Comparison of ENCODE assay signal across 8 cellular contexts in the genomic region with DNA sequence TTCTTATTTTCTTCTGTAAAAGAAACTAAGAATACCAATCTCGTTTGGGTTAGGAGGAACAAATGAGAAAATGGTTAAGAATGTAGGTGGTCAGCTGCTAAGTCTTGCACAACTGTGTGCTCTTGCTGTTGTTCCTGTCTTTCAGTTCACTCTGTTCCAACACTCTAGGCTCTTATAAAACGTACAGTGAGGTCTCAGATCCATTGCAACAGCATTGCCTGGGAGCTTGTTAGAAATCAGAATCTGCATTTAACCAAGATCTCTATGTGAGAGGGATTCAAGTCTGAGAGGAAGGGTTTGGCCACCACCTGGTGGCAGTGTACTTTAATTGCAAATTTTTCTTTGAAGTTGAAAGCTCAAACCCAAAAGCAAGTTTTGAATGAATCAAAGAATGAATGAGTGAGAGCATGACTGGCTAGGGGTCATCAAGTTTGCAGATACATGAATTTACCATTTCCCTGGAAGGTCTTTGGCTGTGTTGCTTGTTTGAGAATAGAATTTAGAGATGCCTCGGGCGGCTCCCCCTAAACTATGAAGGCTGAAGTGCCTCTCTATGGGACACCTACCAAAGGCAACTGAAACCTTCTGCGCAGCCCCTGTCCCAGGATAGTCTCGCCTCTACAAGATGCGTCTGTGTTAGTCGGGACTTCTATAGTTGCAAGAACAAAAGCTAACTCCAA. TPM values are rescaled to one million over a fixed set of nuclear protein-coding genes. Genes with fewer than 3 reads are reported as not detected.
DNase-seq lines count a peak whose midpoint lies in the region; ATAC-seq and TF ChIP-seq lines count a peak whose summit lies in the region.

No MANE protein-coding gene starts in this region.

- DNase-seq in D341Med (ENCODE audit: low spot score): peak; percentile 54
- DNase-seq in HFFc6: peak; percentile 51
- peak; percentile 77 for DNase-seq in RKO (ENCODE audit: low spot score)
- peak; percentile 72 for DNase-seq in astrocyte of the hippocampus (ENCODE audit: low read depth, low spot score)
- DNase-seq in hepatocyte (ENCODE audit: low spot score): peak; percentile 78
- DNase-seq in smooth muscle cell (lab: John Stamatoyannopoulos, UW; ENCODE audit: unreplicated experiment): no peak
- no peak for DNase-seq in NK-92 treated with Interleukin-12 subunit alpha and Interleukin-12 subunit beta, amount 100 ng/mL, for 24 hours (lab: John Stamatoyannopoulos, UW)

- H3K27ac ChIP-seq in hepatocyte (peak overlapping the region; percentile 57), smooth muscle cell (ENCODE audit: low read depth) (peak overlapping the region; percentile 69)

- H3K9ac ChIP-seq in smooth muscle cell (ENCODE audit: low read depth): no peak overlapping the region

- 73% methylated on average over 8 of the region's 8 CpGs for WGBS in hepatocyte (ENCODE audit: low lambda C conversion rate, missing lambda C conversion rate)
- 71% methylated on average over 8 of the region's 8 CpGs for WGBS in smooth muscle cell (ENCODE audit: low lambda C conversion rate)

- H3F3A ChIP-seq in smooth muscle cell (ENCODE audit: low read depth): no peaks in the 10 kb centered on the region

- H3K4me2 ChIP-seq in hepatocyte: peak overlapping the region; percentile 76
- peak overlapping the region; percentile 78 for H3K4me2 ChIP-seq in smooth muscle cell

- H3K36me3 ChIP-seq in hepatocyte (replicated peaks; ENCODE audit: insufficient read depth, low read depth) (no peaks in the 10 kb centered on the region), smooth muscle cell (ENCODE audit: low read depth) (no peaks in the 10 kb centered on the region)

- no peaks in the 10 kb centered on the region for H3K9me3 Mint-ChIP-seq in HFFc6

- H3K9me2 ChIP-seq in hepatocyte (replicated peaks; ENCODE audit: insufficient read depth): no peaks in the 10 kb centered on the region

- H3K4me1 Mint-ChIP-seq in HFFc6 (ENCODE audit: low read depth): peaks cover 16% of the 10 kb centered on the region

- no peaks in the 10 kb centered on the region for H3K36me3 Mint-ChIP-seq in HFFc6 (ENCODE audit: low read depth)

- peaks cover 17% of the 10 kb centered on the region for H3K4me1 ChIP-seq in hepatocyte (ENCODE audit: insufficient read depth)
- H3K4me1 ChIP-seq in smooth muscle cell (ENCODE audit: low read depth): no peaks in the 10 kb centered on the region

- H3K27me3 ChIP-seq in hepatocyte (no peaks in the 10 kb centered on the region), smooth muscle cell (ENCODE audit: low read depth) (peaks cover 4% of the 10 kb centered on the region)

- no peaks in the 10 kb centered on the region for H3K79me2 ChIP-seq in hepatocyte
- no peaks in the 10 kb centered on the region for H3K79me2 ChIP-seq in smooth muscle cell (ENCODE audit: low read depth)

- H3K27ac Mint-ChIP-seq in HFFc6: peak overlapping the region; percentile 53

- H2AFZ ChIP-seq in hepatocyte (no peak overlapping the region), smooth muscle cell (ENCODE audit: low read depth) (no peak overlapping the region)

- peaks cover 31% of the 10 kb centered on the region for H3K27me3 Mint-ChIP-seq in HFFc6 (ENCODE audit: insufficient read depth)

- H3K4me3 Mint-ChIP-seq in HFFc6: peak overlapping the region; percentile 33; the same call in 1 of the 2 replicates

- H3K4me3 ChIP-seq in hepatocyte: no peak overlapping the region
- no peak overlapping the region for H3K4me3 ChIP-seq in smooth muscle cell

- H4K20me1 ChIP-seq in hepatocyte (ENCODE audit: insufficient read depth, poor library complexity, severe bottlenecking) (no peaks in the 10 kb centered on the region), smooth muscle cell (ENCODE audit: low read depth) (no peaks in the 10 kb centered on the region)

- TF ChIP-seq CTCF in HFFc6 (IDR thresholded peaks at IDR 0.05): peak; percentile 88
- TF ChIP-seq CTCF in hepatocyte (IDR thresholded peaks at IDR 0.05; ENCODE audit: poor library complexity): peak; percentile 70
- TF ChIP-seq CTCF in smooth muscle cell (IDR thresholded peaks at IDR 0.05; ENCODE audit: borderline replicate concordance, insufficient read depth, poor library complexity, severe bottlenecking): peak; percentile 67

- H3K9me3 ChIP-seq in hepatocyte (ENCODE audit: low read depth): no peaks in the 10 kb centered on the region
- H3K9me3 ChIP-seq in smooth muscle cell (replicated peaks; ENCODE audit: low read depth): no peaks in the 10 kb centered on the region

- no peak for ATAC-seq in GM21825 (IDR thresholded peaks at IDR 0.05; ENCODE audit: unreplicated experiment)

RNA-seq across cellular contexts. Expression of gene ALOX15B, which starts 2.5 kb away (rescaled TPM):
- not detected for total RNA-seq in HFFc6 (2021; fragmentation: NEBNext Ultra II Directional; extraction: Animal tissue kit (Norgen Biotek cat#: 25700))
- 5.7 and 6.7 TPM in 2 replicates for total RNA-seq in hepatocyte
- 26.0 and 26.1 TPM in 2 replicates for polyA plus RNA-seq in hepatocyte
- total RNA-seq in smooth muscle cell: 0.18 and 0.27 TPM in 2 replicates
- 0.69 and 1.1 TPM in 2 replicates for polyA plus RNA-seq in smooth muscle cell

RNA-seq across cellular contexts. Expression of gene GUCY2D, which starts 39.0 kb away (rescaled TPM):
- not detected for total RNA-seq in HFFc6 (2021; fragmentation: NEBNext Ultra II Directional; extraction: Animal tissue kit (Norgen Biotek cat#: 25700))
- not detected in 2 replicates for total RNA-seq in hepatocyte
- 1.6 and 1.9 TPM in 2 replicates for polyA plus RNA-seq in hepatocyte
- total RNA-seq in smooth muscle cell: 0.09 TPM in 1 of 2 replicates, not detected in the other
- polyA plus RNA-seq in smooth muscle cell: 0.30 and 0.57 TPM in 2 replicates

RNA-seq across cellular contexts. Expression of gene ALOX12B, which starts 46.1 kb away (rescaled TPM):
- not detected for total RNA-seq in HFFc6 (2021; fragmentation: NEBNext Ultra II Directional; extraction: Animal tissue kit (Norgen Biotek cat#: 25700))
- total RNA-seq in hepatocyte (0.52 and 2.0 TPM in 2 replicates), smooth muscle cell (4.7 and 4.9 TPM in 2 replicates)
- polyA plus RNA-seq in hepatocyte (0.22 and 1.8 TPM in 2 replicates), smooth muscle cell (3.0 and 3.7 TPM in 2 replicates)

Comparison
In these comparisons a context has a peak if more than half of its experiments do, and no peak if none do; other contexts are left out.
1. DNase-seq: peak in D341Med (single experiment), HFFc6 (single experiment), RKO (single experiment), astrocyte of the hippocampus (single experiment) and hepatocyte (single experiment); none in smooth muscle cell (single experiment) and NK-92 treated with Interleukin-12 subunit alpha and Interleukin-12 subunit beta, amount 100 ng/mL, for 24 hours (single experiment).
2. Peak in every context shown above with its lines, with median percentiles within 50 percentile points of each other: CTCF ChIP-seq.